In the genomic region with DNA sequence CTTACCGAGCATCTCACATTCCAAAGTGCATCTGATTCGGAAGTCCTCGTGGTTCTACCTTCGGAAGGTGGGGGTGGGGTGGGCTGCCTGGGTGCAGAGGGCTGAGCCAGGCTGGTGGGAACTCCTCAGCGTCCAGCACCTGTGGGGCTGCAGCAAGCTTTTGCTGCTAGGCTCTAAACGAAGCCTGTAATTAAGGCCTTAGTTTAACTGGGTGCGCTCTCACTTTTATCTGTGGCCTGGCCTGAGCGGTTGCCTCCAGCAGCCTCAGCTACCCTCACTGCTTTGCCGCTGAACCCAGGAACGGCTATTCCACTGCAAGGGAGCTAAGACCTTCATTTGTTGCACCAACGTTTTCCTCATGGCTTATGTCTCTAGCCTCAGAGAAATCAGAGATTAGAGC, we compare ENCODE assay signal across 1 cellular context.
A peak's percentile ranks its signal among the peaks of the same experiment; 100 is the strongest.
TF ChIP-seq lines count a peak whose summit lies in the region.

No MANE protein-coding gene starts in this region.

TF ChIP-seq in HepG2, 621 proteins besides CTCF, POLR2A, EP300 and RAD21 (continued from another document):
- TF ChIP-seq SRSF1 (optimal IDR thresholded peaks at IDR 0.05; ENCODE audit: low read depth, low read length) (peak; percentile 3), RBM39 (IDR thresholded peaks at IDR 0.05; ENCODE audit: low read depth, low read length, poor library complexity, severe bottlenecking) (peak; percentile 7), RNF2 (conservative IDR thresholded peaks at IDR 0.05; ENCODE audit: low read depth) (no peak)
